15 cellular contexts compared by ENCODE assay signal in genomic region chr5:127014573-127014972, GRCh38. TPM values are rescaled to one million over a fixed set of nuclear protein-coding genes. Genes with fewer than 3 reads are reported as not detected.
DNase-seq lines count a peak whose midpoint lies in the region; ATAC-seq, FAIRE-seq and TF ChIP-seq lines count a peak whose summit lies in the region.
"Had no signal": no experiment of that assay in that cellular context is flagged by ENCODE, and none has a peak within 500 bp of the region (broad histone marks: within the 10 kb centered on the region; RNA-seq: fewer than 3 reads in every experiment).

No MANE protein-coding gene starts in this region.

- peaks cover 89% of the 10 kb centered on the region for H3K79me2 ChIP-seq in K562 (ENCODE audit: control insufficient read depth, insufficient read depth, low read length)

- H3K4me1 Mint-ChIP-seq in activated T-helper 2 cell treated with anti-CD3 and anti-CD28 coated beads, Interferon-gamma antibody, Interleukin-2, Interleukin-4, amounts not matched to agents 10 μg/mL and 5 μg/mL and 100 μg/mL, durations not matched to agents 14 hours and 24 hours and 36 hours (ENCODE audit: low read depth): peaks cover 1% of the 10 kb centered on the region

- H3K27ac Mint-ChIP-seq in activated T-helper 2 cell treated with anti-CD3 and anti-CD28 coated beads, Interferon-gamma antibody, Interleukin-2, Interleukin-4, amounts not matched to agents 10 μg/mL and 5 μg/mL and 100 μg/mL, durations not matched to agents 14 hours and 24 hours and 36 hours: no peak overlapping the region
- H3K27ac Mint-ChIP-seq: endodermal cell had no signal

- no peaks in the 10 kb centered on the region for H3K27me3 ChIP-seq in K562 (ENCODE audit: control insufficient read depth in 2 of 2, insufficient read depth in 2 of 2, low read length in 2 of 2)

- peaks cover 4% of the 10 kb centered on the region; the same call in 1 of the 2 replicates for H4K20me1 ChIP-seq in K562 (replicated peaks; ENCODE audit: control insufficient read depth, insufficient read depth, low read length)

- FAIRE-seq in K562 (lab: Jason Lieb, UNC): no peak

- no TSS peak for BruUV-seq in K562 (replicated peaks; lab: Mats Ljungman, UMichigan)

- H3K4me2 ChIP-seq in K562 (ENCODE audit: insufficient read depth, low read length): no peak overlapping the region

- no peak for TF ChIP-seq CTCF in K562 (IDR thresholded peaks at IDR 0.05 in 2 of 3, conservative IDR thresholded peaks at IDR 0.05 in 1 of 3; ENCODE audit: insufficient read depth in 2 of 3, low read depth in 1 of 3, low read length in 3 of 3)

- no peak overlapping the region for H3K27ac ChIP-seq in K562 (ENCODE audit: extremely low read depth, low read depth, low read length)

- H3K9ac ChIP-seq in K562 (ENCODE audit: insufficient read depth in 1 of 2, low read depth in 2 of 2, low read length in 2 of 2): no peak overlapping the region

- DNase-seq in K562 (ENCODE audit: extremely low read depth in 1 of 4, low spot score in 3 of 4) (no peak), head of caudate nucleus (no peak), activated T-cell treated with anti-CD3 and anti-CD28 coated beads for 4 hours (no peak)
- DNase-seq in activated T-helper 2 cell treated with anti-CD3 and anti-CD28 coated beads, Interferon-gamma antibody, Interleukin-2, Interleukin-4, amounts not matched to agents 10 μg/mL and 5 μg/mL and 100 μg/mL, durations not matched to agents 14 hours and 24 hours and 36 hours (ENCODE audit: low spot score): no peak
- DNase-seq: activated CD4-positive, CD25-positive, alpha-beta regulatory T cell treated with anti-CD3 and anti-CD28 coated beads, Interleukin-2, amount 50 U/mL, for 72 hours; CD4-positive, CD25-positive, alpha-beta regulatory T cell; endodermal cell; NCI-H226; nucleus accumbens; SHP77; stimulated activated CD4-positive, alpha-beta T cell treated with anti-CD3 and anti-CD28 coated beads, Interleukin-15, amount 100 ng/mL, for 24 hours had no signal

- H3K9me3 ChIP-seq in K562 (replicated peaks; ENCODE audit: control insufficient read depth, insufficient read depth, low read depth, low read length): no peaks in the 10 kb centered on the region

- no peak for TF ChIP-seq EP300 in K562 (IDR thresholded peaks at IDR 0.05; ENCODE audit: low read length)

- H3K9me3 Mint-ChIP-seq in activated T-helper 2 cell treated with anti-CD3 and anti-CD28 coated beads, Interferon-gamma antibody, Interleukin-2, Interleukin-4, amounts not matched to agents 10 μg/mL and 5 μg/mL and 100 μg/mL, durations not matched to agents 14 hours and 24 hours and 36 hours: no peaks in the 10 kb centered on the region
- H3K9me3 Mint-ChIP-seq: CD4-positive, CD25-positive, alpha-beta regulatory T cell had no signal

- H3K9me1 ChIP-seq in K562 (ENCODE audit: control insufficient read depth, insufficient read depth, low read length): no peaks in the 10 kb centered on the region

- peaks cover 3% of the 10 kb centered on the region for H3K27me3 Mint-ChIP-seq in activated T-helper 2 cell treated with anti-CD3 and anti-CD28 coated beads, Interferon-gamma antibody, Interleukin-2, Interleukin-4, amounts not matched to agents 10 μg/mL and 5 μg/mL and 100 μg/mL, durations not matched to agents 14 hours and 24 hours and 36 hours (ENCODE audit: low read depth)
- H3K27me3 Mint-ChIP-seq: CD4-positive, CD25-positive, alpha-beta regulatory T cell had no signal

- no peaks in the 10 kb centered on the region; the same call in 2 of the 3 replicates for H3K36me3 ChIP-seq in K562 (ENCODE audit: control insufficient read depth, insufficient read depth, low read length)

- ATAC-seq in GM18511 (IDR thresholded peaks at IDR 0.05; ENCODE audit: unreplicated experiment) (peak; percentile 54), HG02623 (IDR thresholded peaks at IDR 0.05; ENCODE audit: unreplicated experiment) (peak; percentile 42), HG03469 (IDR thresholded peaks at IDR 0.05; ENCODE audit: unreplicated experiment) (peak; percentile 74), K562 (0 out of 3 replicates have a peak, but pooled peaks have one; percentile 21), HG03571 (IDR thresholded peaks at IDR 0.05; ENCODE audit: unreplicated experiment) (no peak)

- intact Hi-C loops in K562 (cut with micrococcal nuclease) (no loop called here), head of caudate nucleus (cut with DNase I) (no loop called here)
- intact Hi-C loops in activated T-helper 2 cell treated with anti-CD3 and anti-CD28 coated beads, Interferon-gamma antibody, Interleukin-2, Interleukin-4, amounts not matched to agents 10 μg/mL and 5 μg/mL and 100 μg/mL, durations not matched to agents 14 hours and 24 hours and 36 hours (cut with micrococcal nuclease): no loop called here

- CTCF ChIA-PET in K562 (lab: Yijun Ruan, JAX; ENCODE audit: low intra/inter-chr PET ratio): no interaction called here

- peaks cover 0 to 19% of the 10 kb centered on the region in 2 experiments; a peak in 3 of 5 replicates for H3K4me1 ChIP-seq in K562 (replicated peaks in 1 of 2; ENCODE audit: control insufficient read depth in 2 of 2, insufficient read depth in 2 of 2, low read length in 2 of 2)

- H3K36me3 Mint-ChIP-seq in activated T-helper 2 cell treated with anti-CD3 and anti-CD28 coated beads, Interferon-gamma antibody, Interleukin-2, Interleukin-4, amounts not matched to agents 10 μg/mL and 5 μg/mL and 100 μg/mL, durations not matched to agents 14 hours and 24 hours and 36 hours (ENCODE audit: low read depth): no peaks in the 10 kb centered on the region
- H3K36me3 Mint-ChIP-seq: CD4-positive, CD25-positive, alpha-beta regulatory T cell had no signal

- in situ Hi-C loops in K562 (cut with MboI): no loop called here

- 31% methylated on average over 1 of the region's 1 CpG for WGBS in K562 (ENCODE audit: insufficient coverage, low coverage, missing lambda C conversion rate)

- no peak overlapping the region for H3K4me3 Mint-ChIP-seq in activated T-helper 2 cell treated with anti-CD3 and anti-CD28 coated beads, Interferon-gamma antibody, Interleukin-2, Interleukin-4, amounts not matched to agents 10 μg/mL and 5 μg/mL and 100 μg/mL, durations not matched to agents 14 hours and 24 hours and 36 hours (ENCODE audit: low read depth)
- H3K4me3 Mint-ChIP-seq: endodermal cell had no signal

- TF ChIP-seq POLR2A in K562 (conservative IDR thresholded peaks at IDR 0.05): no peak

- no peak overlapping the region for H2AFZ ChIP-seq in K562 (ENCODE audit: low read depth, low read length)

- POLR2A ChIA-PET in K562 (lab: Yijun Ruan, JAX): interaction anchor here (0.9 to 1.3 kb wide), 5 partner anchors 9 to 30 kb away, joined by 3 to 7 read pairs (median 3); partner anchors contain the start of gene MARCHF3

- no peak overlapping the region for H3K4me3 ChIP-seq in K562

- TF ChIP-seq RAD21 in K562 (CRISPR knock-in tag; conservative IDR thresholded peaks at IDR 0.05 in 1 of 2, IDR thresholded peaks at IDR 0.05 in 1 of 2): no peak

TF ChIP-seq in K562, 482 proteins besides CTCF, POLR2A, EP300 and RAD21 (continues in another document):
- TF ChIP-seq PML (IDR thresholded peaks at IDR 0.05; ENCODE audit: low read length) (no peak), MTF1 (CRISPR knock-in tag; IDR thresholded peaks at IDR 0.05; ENCODE audit: borderline replicate concordance) (no peak), NCOR1 (IDR thresholded peaks at IDR 0.05) (0 out of 2 replicates have a peak, but pooled peaks have one; percentile 15)

RNA-seq across cellular contexts. Expression of gene MARCHF3, which starts 15.8 kb away (rescaled TPM):
- total RNA-seq in K562 (2011; cell fraction: chromatin; rRNA removed; ENCODE audit: low replicate concordance): 71.0 and 71.2 TPM in 2 replicates
- 72.9 and 84.2 TPM in 2 replicates for total RNA-seq in K562 (2011; cell fraction: nucleolus; rRNA removed)
- total RNA-seq in K562 (2011; cell fraction: nucleoplasm; rRNA removed): 80.1 and 101 TPM in 2 replicates
- 12.2 and 21.1 TPM in 2 replicates for total RNA-seq in K562 (2014; rRNA removed)
- total RNA-seq in K562 (2014; rRNA removed; fragmentation: Illumina TruSeq; extraction: Trizol): 19.9 and 20.2 TPM in 2 replicates
- 16.8 and 18.5 TPM in 2 replicates for total RNA-seq in K562 (2015; rRNA removed; fragmentation: Illumina TruSeq; extraction: Trizol)
- 23.5 TPM in 2 replicates for total RNA-seq in K562 (2021)
- 34.1 and 37.4 TPM in 2 replicates for polyA plus RNA-seq in K562 (2011; rRNA removed)
- polyA plus RNA-seq in K562 (2011; cell fraction: cytosol; rRNA removed): 24.1 and 35.9 TPM in 2 replicates
- polyA plus RNA-seq in K562 (2011; cell fraction: nucleus; rRNA removed): 39.3 and 39.4 TPM in 2 replicates
- polyA plus RNA-seq in K562 (2012): 21.4 and 29.8 TPM in 2 replicates
- polyA plus RNA-seq in K562 (2014; fragmentation: Illumina TruSeq; extraction: Trizol): 13.4 and 16.5 TPM in 2 replicates
- 1 to 10 TPM; 5.6 to 7.6 TPM for polyA plus RNA-seq in K562 (2014; fragmentation: Nextera tagmentation; extraction: Ambion mirVana)
- 7.8 and 10.4 TPM in 2 replicates for polyA plus RNA-seq in K562 (2014; rRNA removed)
- 43.9 and 60.4 TPM in 2 replicates for polyA minus RNA-seq in K562 (2011; rRNA and poly(A)+ RNA removed)
- polyA minus RNA-seq in K562 (2011; cell fraction: cytosol; rRNA and poly(A)+ RNA removed): 24.6 and 34.4 TPM in 2 replicates
- 57.8 and 62.6 TPM in 2 replicates for polyA minus RNA-seq in K562 (2011; cell fraction: nucleus; rRNA and poly(A)+ RNA removed)
- 1.9 and 2.1 TPM in 2 replicates for total RNA-seq in activated T-helper 2 cell treated with anti-CD3 and anti-CD28 coated beads, Interferon-gamma antibody, Interleukin-2, Interleukin-4, amounts not matched to agents 10 μg/mL and 5 μg/mL and 100 μg/mL, durations not matched to agents 14 hours and 24 hours and 36 hours

RNA-seq across cellular contexts. Expression of gene C5orf63, which starts 58.7 kb away (rescaled TPM):
- total RNA-seq in K562 (2011; cell fraction: chromatin; rRNA removed; ENCODE audit: low replicate concordance): 8.1 and 23.6 TPM in 2 replicates
- 2.0 and 3.8 TPM in 2 replicates for total RNA-seq in K562 (2011; cell fraction: nucleolus; rRNA removed)
- total RNA-seq in K562 (2011; cell fraction: nucleoplasm; rRNA removed): 8.4 and 24.0 TPM in 2 replicates
- total RNA-seq in K562 (2014; rRNA removed): 1.8 and 3.4 TPM in 2 replicates
- 6.2 and 7.5 TPM in 2 replicates for total RNA-seq in K562 (2014; rRNA removed; fragmentation: Illumina TruSeq; extraction: Trizol)
- total RNA-seq in K562 (2015; rRNA removed; fragmentation: Illumina TruSeq; extraction: Trizol): 4.0 and 4.2 TPM in 2 replicates
- 5.5 and 6.6 TPM in 2 replicates for total RNA-seq in K562 (2021)
- polyA plus RNA-seq in K562 (2011; rRNA removed): 8.8 and 11.0 TPM in 2 replicates
- polyA plus RNA-seq in K562 (2011; cell fraction: cytosol; rRNA removed): 3.5 TPM in 2 replicates
- polyA plus RNA-seq in K562 (2011; cell fraction: nucleus; rRNA removed): 15.5 and 17.0 TPM in 2 replicates
- polyA plus RNA-seq in K562 (2012): 6.2 and 10.2 TPM in 2 replicates
- 6.2 and 7.4 TPM in 2 replicates for polyA plus RNA-seq in K562 (2014; fragmentation: Illumina TruSeq; extraction: Trizol)
- polyA plus RNA-seq in K562 (2014; fragmentation: Nextera tagmentation; extraction: Ambion mirVana): 10 to 100 TPM; 21.4 to 24.6 TPM
- 4.3 and 5.1 TPM in 2 replicates for polyA plus RNA-seq in K562 (2014; rRNA removed)
- 6.1 and 7.3 TPM in 2 replicates for polyA minus RNA-seq in K562 (2011; rRNA and poly(A)+ RNA removed)
- 0.76 and 1.6 TPM in 2 replicates for polyA minus RNA-seq in K562 (2011; cell fraction: cytosol; rRNA and poly(A)+ RNA removed)
- polyA minus RNA-seq in K562 (2011; cell fraction: nucleus; rRNA and poly(A)+ RNA removed): 6.6 and 10.2 TPM in 2 replicates
- total RNA-seq in activated T-helper 2 cell treated with anti-CD3 and anti-CD28 coated beads, Interferon-gamma antibody, Interleukin-2, Interleukin-4, amounts not matched to agents 10 μg/mL and 5 μg/mL and 100 μg/mL, durations not matched to agents 14 hours and 24 hours and 36 hours: 6.1 and 6.4 TPM in 2 replicates
